18 cellular contexts compared by ENCODE assay signal in the genomic region with DNA sequence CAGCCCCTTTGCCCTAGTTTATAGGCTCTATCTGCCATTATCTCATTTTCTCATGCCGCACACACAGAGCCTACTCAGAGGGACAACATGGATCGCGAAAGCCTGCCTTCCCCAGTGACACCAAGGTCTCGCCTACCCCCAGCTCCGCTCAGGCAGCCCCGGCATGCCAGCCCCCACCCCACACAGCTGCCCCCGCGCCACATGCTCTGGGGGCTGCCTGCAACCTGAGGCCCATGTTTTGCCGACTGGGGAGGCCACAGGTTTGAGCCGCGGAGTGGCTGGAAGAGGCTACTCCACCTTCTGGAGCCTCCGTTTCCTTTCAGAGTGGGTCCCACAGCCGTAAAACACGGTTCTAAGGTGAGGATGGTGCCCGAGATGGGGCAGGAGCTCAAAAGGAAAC.
DNase-seq lines count a peak whose midpoint lies in the region; ATAC-seq and TF ChIP-seq lines count a peak whose summit lies in the region.
"Had no signal": no experiment of that assay in that cellular context is flagged by ENCODE, and none has a peak within 500 bp of the region (broad histone marks: within the 10 kb centered on the region; RNA-seq: fewer than 3 reads in every experiment).

No MANE protein-coding gene starts in this region.

- no peaks in the 10 kb centered on the region for H3K36me3 ChIP-seq in mucosa of descending colon (ENCODE audit: low read depth)
- H3K36me3 ChIP-seq: HAP-1 had no signal

- peaks cover 4% of the 10 kb centered on the region for H3K4me1 Mint-ChIP-seq in T-helper 17 cell
- H3K4me1 Mint-ChIP-seq in glutamatergic neuron (ENCODE audit: low read depth, unreplicated experiment), result peaks cover 38% of the 10 kb centered on the region

- ATAC-seq in T-helper 17 cell (no peak), mucosa of descending colon (no peak)

- DNase-seq in T-helper 17 cell, result no peak
- no peak for DNase-seq in glutamatergic neuron
- peak in 2 of 3 donors; percentile 21 to 38 for DNase-seq in mucosa of descending colon
- no peak for DNase-seq in substantia nigra (lab: John Stamatoyannopoulos, UW)
- no peak for DNase-seq in C1 segment of cervical spinal cord (lab: John Stamatoyannopoulos, UW)
- DNase-seq in HPDE6-E6E7 (ENCODE audit: extremely low spot score), result no peak
- DNase-seq in T-helper 9 cell, result no peak
- no peak for DNase-seq in activated T-cell treated with anti-CD3 and anti-CD28 coated beads, Interleukin-2, amount 50 U/mL, for 1 hour
- DNase-seq: AML-193; Calu3; CD4-positive, CD25-positive, alpha-beta regulatory T cell; DMS53; NCI-H1417 treated with DMSO at 0.1 percent for 48 hours; NCI-H1930; OCI-M1; SIG-M5 had no signal

- H3K27ac ChIP-seq in substantia nigra (ENCODE audit: low read depth, low read length, poor library complexity, severe bottlenecking), result peak overlapping the region; percentile 69
- H3K27ac ChIP-seq: HL-60 had no signal

- intact Hi-C loops in mucosa of descending colon (cut with DNase I, micrococcal nuclease), result no loop called here

- H3K27me3 Mint-ChIP-seq in T-helper 17 cell, result no peaks in the 10 kb centered on the region
- H3K27me3 Mint-ChIP-seq in glutamatergic neuron (ENCODE audit: unreplicated experiment), result peaks cover 19% of the 10 kb centered on the region
- H3K27me3 Mint-ChIP-seq: CD4-positive, CD25-positive, alpha-beta regulatory T cell had no signal

- TF ChIP-seq CTCF in glutamatergic neuron (IDR thresholded peaks at IDR 0.05; ENCODE audit: partially characterized antibody, unreplicated experiment) (no peak), mucosa of descending colon (IDR thresholded peaks at IDR 0.05) (no peak)

- H3K9me3 Mint-ChIP-seq in glutamatergic neuron (ENCODE audit: unreplicated experiment), result peaks cover 25% of the 10 kb centered on the region
- H3K9me3 Mint-ChIP-seq: CD4-positive, CD25-positive, alpha-beta regulatory T cell had no signal

- H3K27ac Mint-ChIP-seq in T-helper 17 cell, result peak overlapping the region; percentile 62
- H3K27ac Mint-ChIP-seq in glutamatergic neuron (ENCODE audit: unreplicated experiment), result peak overlapping the region; percentile 4
- H3K27ac Mint-ChIP-seq: CD4-positive, CD25-positive, alpha-beta regulatory T cell had no signal

- H3K4me3 Mint-ChIP-seq in T-helper 17 cell (no peak overlapping the region), glutamatergic neuron (ENCODE audit: unreplicated experiment) (no peak overlapping the region)
- H3K4me3 Mint-ChIP-seq: CD4-positive, CD25-positive, alpha-beta regulatory T cell had no signal

- no peaks in the 10 kb centered on the region for H3K9me3 ChIP-seq in T-helper 17 cell (ENCODE audit: control insufficient read depth, low read length, poor library complexity, severe bottlenecking)
- no peaks in the 10 kb centered on the region for H3K9me3 ChIP-seq in mucosa of descending colon
- H3K9me3 ChIP-seq: HAP-1 had no signal

- peaks cover 25% of the 10 kb centered on the region for H3K4me1 ChIP-seq in mucosa of descending colon (ENCODE audit: low read depth)
- H3K4me1 ChIP-seq: HAP-1 had no signal

- no peak overlapping the region for H3K4me3 ChIP-seq in mucosa of descending colon
- H3K4me3 ChIP-seq: HAP-1 had no signal

- H3K36me3 Mint-ChIP-seq in T-helper 17 cell (ENCODE audit: low read depth), result no peaks in the 10 kb centered on the region
- H3K36me3 Mint-ChIP-seq in glutamatergic neuron (ENCODE audit: unreplicated experiment), result peaks cover 6% of the 10 kb centered on the region

Comparison
In these comparisons a context has a peak if more than half of its experiments do, and no peak if none do; other contexts are left out.
1. DNase-seq: peak in mucosa of descending colon (2 of 3); none in T-helper 17 cell (0 of 3), glutamatergic neuron (single experiment), substantia nigra (0 of 49), C1 segment of cervical spinal cord (0 of 14), HPDE6-E6E7 (single experiment), T-helper 9 cell (single experiment) and activated T-cell treated with anti-CD3 and anti-CD28 coated beads, Interleukin-2, amount 50 U/mL, for 1 hour (single experiment).